8 cellular contexts compared by ENCODE assay signal in the genomic region with DNA sequence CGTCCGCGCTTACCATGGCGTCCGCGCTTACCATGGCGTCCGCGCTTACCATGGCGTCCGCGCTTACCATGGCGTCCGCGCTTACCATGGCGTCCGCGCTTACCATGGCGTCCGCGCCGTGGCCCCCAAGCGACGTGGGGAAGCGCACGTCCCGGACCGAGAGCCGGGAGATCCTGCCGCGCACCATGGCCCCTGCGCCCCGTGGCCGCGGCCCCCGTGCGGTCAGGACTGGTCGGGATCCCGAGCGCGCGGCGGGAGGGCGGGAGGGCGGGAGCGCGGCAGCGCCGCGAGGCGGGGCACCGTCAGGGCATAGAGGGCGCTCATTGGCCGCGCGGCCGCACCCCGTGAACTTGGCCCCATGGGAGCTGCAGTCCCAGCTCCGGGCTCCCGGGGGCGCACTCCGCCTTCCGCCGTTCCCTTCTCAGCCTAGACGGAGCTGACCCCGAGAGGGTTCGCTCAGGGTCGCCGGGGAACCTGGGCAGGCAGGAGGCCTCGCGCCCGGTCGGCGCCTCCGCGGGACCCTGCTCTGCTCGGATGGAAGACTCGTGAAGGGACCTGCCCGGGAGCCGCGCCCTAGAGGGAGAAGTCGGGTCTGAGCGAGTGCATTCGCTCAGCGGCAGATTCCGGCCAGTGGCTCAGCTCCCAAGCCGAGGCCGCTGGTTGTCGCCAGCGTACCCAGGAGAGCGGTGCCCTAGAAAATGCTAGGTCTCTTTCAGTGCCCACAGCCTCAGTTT. TPM values are rescaled to one million over a fixed set of nuclear protein-coding genes. Genes with fewer than 3 reads are reported as not detected.
DNase-seq lines count a peak whose midpoint lies in the region; ATAC-seq lines count a peak whose summit lies in the region.

A gene with protein sequence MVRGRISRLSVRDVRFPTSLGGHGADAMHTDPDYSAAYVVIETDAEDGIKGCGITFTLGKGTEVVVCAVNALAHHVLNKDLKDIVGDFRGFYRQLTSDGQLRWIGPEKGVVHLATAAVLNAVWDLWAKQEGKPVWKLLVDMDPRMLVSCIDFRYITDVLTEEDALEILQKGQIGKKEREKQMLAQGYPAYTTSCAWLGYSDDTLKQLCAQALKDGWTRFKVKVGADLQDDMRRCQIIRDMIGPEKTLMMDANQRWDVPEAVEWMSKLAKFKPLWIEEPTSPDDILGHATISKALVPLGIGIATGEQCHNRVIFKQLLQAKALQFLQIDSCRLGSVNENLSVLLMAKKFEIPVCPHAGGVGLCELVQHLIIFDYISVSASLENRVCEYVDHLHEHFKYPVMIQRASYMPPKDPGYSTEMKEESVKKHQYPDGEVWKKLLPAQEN (minus strand): TSS at position 230 of the 734 bp plus-strand sequence. CDS start 43 bp downstream, at position 187.

- no peaks in the 10 kb centered on the region for H3K27me3 Mint-ChIP-seq in activated CD4-positive, alpha-beta T cell treated with anti-CD3 and anti-CD28 coated beads, Interleukin-2, amount 10 ng/mL, durations not matched to agents 24 days and 14 days

- peaks cover 20% of the 10 kb centered on the region for H3K36me3 Mint-ChIP-seq in activated CD4-positive, alpha-beta T cell treated with anti-CD3 and anti-CD28 coated beads, Interleukin-2, amount 10 ng/mL, durations not matched to agents 24 days and 14 days (ENCODE audit: low read depth)

- peak within 1 kb of the TSS; percentile 92 for H3K27ac Mint-ChIP-seq in activated CD4-positive, alpha-beta T cell treated with anti-CD3 and anti-CD28 coated beads, Interleukin-2, amount 10 ng/mL, durations not matched to agents 24 days and 14 days

- no peaks in the 10 kb centered on the region for H3K9me3 Mint-ChIP-seq in activated CD4-positive, alpha-beta T cell treated with anti-CD3 and anti-CD28 coated beads, Interleukin-2, amount 10 ng/mL, durations not matched to agents 24 days and 14 days

- peak within 1 kb of the TSS; percentile 90 for H3K4me3 Mint-ChIP-seq in activated CD4-positive, alpha-beta T cell treated with anti-CD3 and anti-CD28 coated beads, Interleukin-2, amount 10 ng/mL, durations not matched to agents 24 days and 14 days

- peak; percentile 86 for ATAC-seq in HG02885 (IDR thresholded peaks at IDR 0.05; ENCODE audit: poor library complexity, unreplicated experiment)

- peak; percentile 72 for DNase-seq in NK-92 treated with Interleukin-12 subunit alpha and Interleukin-12 subunit beta, amount 100 ng/mL, for 24 hours (lab: John Stamatoyannopoulos, UW)
- no peak for DNase-seq in NK-92 (lab: John Stamatoyannopoulos, UW; ENCODE audit: unreplicated experiment)
- peak; percentile 79 for DNase-seq in NCI-H2196 (lab: John Stamatoyannopoulos, UW; ENCODE audit: unreplicated experiment)
- peak; percentile 96 for DNase-seq in activated CD4-positive, alpha-beta T cell treated with anti-CD3 and anti-CD28 coated beads, Interleukin-2, amount 10 ng/mL, durations not matched to agents 24 days and 14 days
- peak; percentile 18 for DNase-seq in cortex of kidney (lab: John Stamatoyannopoulos, UW)
- peak; percentile 93 for DNase-seq in left kidney (ENCODE audit: low read depth, low spot score)
- peak; percentile 80 to 91 for DNase-seq in stimulated activated CD4-positive, alpha-beta T cell treated with anti-CD3 and anti-CD28 coated beads, Interleukin-2, amount 100 ng/mL, for 24 hours

- intact Hi-C loops in activated CD4-positive, alpha-beta T cell treated with anti-CD3 and anti-CD28 coated beads, Interleukin-2, amount 10 ng/mL, durations not matched to agents 24 days and 14 days (cut with micrococcal nuclease) = loop anchor here (1.0 to 5.0 kb wide), 4 partner anchors 90 to 127 kb away; no protein-coding TSS in a partner anchor

- H3K4me1 Mint-ChIP-seq in activated CD4-positive, alpha-beta T cell treated with anti-CD3 and anti-CD28 coated beads, Interleukin-2, amount 10 ng/mL, durations not matched to agents 24 days and 14 days = peaks cover 29% of the 10 kb centered on the region

RNA-seq across cellular contexts. Expression of the gene that starts here (rescaled TPM):
- 85.2 and 91.8 TPM in 2 replicates for total RNA-seq in activated CD4-positive, alpha-beta T cell treated with anti-CD3 and anti-CD28 coated beads, Interleukin-2, amount 10 ng/mL, durations not matched to agents 24 days and 14 days
